Comparison of ENCODE assay signal across 14 cellular contexts in genomic region chr17:7633093-7633492, GRCh38. TPM values are rescaled to one million over a fixed set of nuclear protein-coding genes. Genes with fewer than 3 reads are reported as not detected.
DNase-seq lines count a peak whose midpoint lies in the region; ATAC-seq, FAIRE-seq and TF ChIP-seq lines count a peak whose summit lies in the region.
"Had no signal": no experiment of that assay in that cellular context is flagged by ENCODE, and none has a peak within 500 bp of the region (broad histone marks: within the 10 kb centered on the region; RNA-seq: fewer than 3 reads in every experiment).

No MANE protein-coding gene starts in this region.

- DNase-seq in GM12865 (ENCODE audit: low read depth) (no peak), T-helper 17 cell (no peak), D721Med (ENCODE audit: insufficient read length, low spot score) (no peak), lower leg skin (ENCODE audit: low spot score in 2 of 2) (no peak)
- no peak for DNase-seq in activated effector memory CD4-positive, alpha-beta T cell treated with anti-CD3 and anti-CD28 coated beads, Interleukin-2, amount 50 U/mL, for 16 hours
- DNase-seq: amniotic stem cell, COR-L47, glutamatergic neuron, retina, uterus had no signal

- H3K36me3 ChIP-seq in liver (ENCODE audit: control insufficient read depth in 4 of 4, insufficient read depth in 3 of 4, low read depth in 1 of 4, low read length in 3 of 4) = no peaks in the 10 kb centered on the region
- H3K36me3 ChIP-seq: uterus had no signal

- no peak for ATAC-seq in T-helper 17 cell

- no peaks in the 10 kb centered on the region for H3K36me3 Mint-ChIP-seq in T-helper 17 cell (ENCODE audit: low read depth)

- H3K9me3 ChIP-seq in T-helper 17 cell (ENCODE audit: control insufficient read depth, low read length, poor library complexity, severe bottlenecking) = no peaks in the 10 kb centered on the region
- no peaks in the 10 kb centered on the region for H3K9me3 ChIP-seq in liver (ENCODE audit: control insufficient read depth in 4 of 4, low read length in 3 of 4)
- H3K9me3 ChIP-seq: uterus had no signal

- 43% methylated on average over 2 of the region's 2 CpGs for WGBS in liver
- WGBS in lower leg skin, 2 donors = 91 to 98% methylated on average over 2 of the region's 2 CpGs

- no peak overlapping the region for H3K4me3 Mint-ChIP-seq in T-helper 17 cell

- H3K4me3 ChIP-seq in GM12865 (ENCODE audit: low read depth, low read length) (no peak overlapping the region), liver (ENCODE audit: low read depth in 1 of 3, low read length in 3 of 3) (no peak overlapping the region), lower leg skin (ENCODE audit: low read depth, poor library complexity, severe bottlenecking) (no peak overlapping the region)
- H3K4me3 ChIP-seq: uterus had no signal

- peak overlapping the region; percentile 1 to 57 for H3K27ac ChIP-seq in liver (ENCODE audit: low read depth in 1 of 2, low read length in 2 of 2)
- H3K27ac ChIP-seq: uterus had no signal

- TF ChIP-seq RAD21 in liver (IDR thresholded peaks at IDR 0.05) = peak in 1 of 2 donors; percentile 56

- H3K27ac Mint-ChIP-seq in T-helper 17 cell = peak overlapping the region; percentile 53
- H3K27ac Mint-ChIP-seq: activated T-helper 2 cell treated with anti-CD3 and anti-CD28 coated beads, Interferon-gamma antibody, Interleukin-2, Interleukin-4, amounts not matched to agents 10 μg/mL and 5 μg/mL and 100 μg/mL, durations not matched to agents 14 hours and 24 hours and 36 hours had no signal

- H3K4me1 ChIP-seq in liver (ENCODE audit: control insufficient read depth in 4 of 4, insufficient read depth in 4 of 4, low read length in 3 of 4) = peaks cover 15 to 42% (median 35%) of the 10 kb centered on the region in 4 donors
- H3K4me1 ChIP-seq: uterus had no signal

- peaks cover 5% of the 10 kb centered on the region for H3K4me1 Mint-ChIP-seq in T-helper 17 cell

- no peak for FAIRE-seq in D721Med (lab: Jason Lieb, UNC)
- FAIRE-seq: colon had no signal

- TF ChIP-seq POLR2A in lower leg skin (IDR thresholded peaks at IDR 0.05) = no peak

- no peaks in the 10 kb centered on the region for H3K27me3 ChIP-seq in liver (ENCODE audit: control insufficient read depth in 4 of 4, insufficient read depth in 4 of 4, low read length in 3 of 4)
- H3K27me3 ChIP-seq: uterus had no signal

- TF ChIP-seq CTCF in GM12865 (IDR thresholded peaks at IDR 0.05; ENCODE audit: insufficient read depth, low read depth, low read length, missing control alignments) (peak; percentile 6), liver (IDR thresholded peaks at IDR 0.05; ENCODE audit: low read depth, low read length, missing input control) (peak; percentile 29), D721Med (IDR thresholded peaks at IDR 0.05; ENCODE audit: insufficient read depth, missing control alignments) (no peak), lower leg skin (IDR thresholded peaks at IDR 0.05) (no peak)

- no peak overlapping the region for H3K9ac ChIP-seq in liver (ENCODE audit: low read depth in 1 of 2, low read length in 2 of 2)

- intact Hi-C loops in lower leg skin (cut with DNase I; ENCODE audit: low total_unique reads) = no loop called here

- no peaks in the 10 kb centered on the region for H3K27me3 Mint-ChIP-seq in T-helper 17 cell

TF ChIP-seq in liver, 16 proteins besides CTCF, POLR2A, EP300 and RAD21:
- no peak for TF ChIP-seq JUND (IDR thresholded peaks at IDR 0.05)
- TF ChIP-seq NR2F2 (IDR thresholded peaks at IDR 0.05) = peak; percentile 34
- no peak for TF ChIP-seq ATF3 (IDR thresholded peaks at IDR 0.05)
- TF ChIP-seq HNF4A (conservative IDR thresholded peaks at IDR 0.05) = peak; percentile 81
- TF ChIP-seq RXRA (IDR thresholded peaks at IDR 0.05) = peak; percentile 56 to 68
- no peak for TF ChIP-seq FOXA2 (IDR thresholded peaks at IDR 0.05)
- TF ChIP-seq MAX (IDR thresholded peaks at IDR 0.05) = no peak
- TF ChIP-seq REST (IDR thresholded peaks at IDR 0.05) = no peak
- no peak for TF ChIP-seq ZBTB33 (IDR thresholded peaks at IDR 0.05)
- peak; percentile 25 for TF ChIP-seq YY1 (IDR thresholded peaks at IDR 0.05)
- no peak for TF ChIP-seq GABPA (IDR thresholded peaks at IDR 0.05 in 1 of 2, conservative IDR thresholded peaks at IDR 0.05 in 1 of 2)
- peak; percentile 57 for TF ChIP-seq SP1 (IDR thresholded peaks at IDR 0.05)
- TF ChIP-seq HNF4G (IDR thresholded peaks at IDR 0.05) = peak; percentile 42
- TF ChIP-seq FOXA1 (IDR thresholded peaks at IDR 0.05) = no peak
- no peak for TF ChIP-seq TAF1 (conservative IDR thresholded peaks at IDR 0.05)
- TF ChIP-seq EGR1 (IDR thresholded peaks at IDR 0.05; ENCODE audit: low read depth in 2 of 2) = no peak

RNA-seq across cellular contexts. Expression of gene SHBG, which starts 3.2 kb away (rescaled TPM):
- total RNA-seq in T-helper 17 cell (under 1 TPM in 1 of 2 donors, not detected in 1; 0.40 TPM), liver (10 to 100 TPM in 1 of 2 donors, 1 to 10 TPM in 1; 3.5 to 15.3 TPM), lower leg skin (not detected)
- 10 to 100 TPM; 29.0 to 61.6 TPM for polyA plus RNA-seq in liver
- total RNA-seq: activated T-helper 2 cell treated with anti-CD3 and anti-CD28 coated beads, Interferon-gamma antibody, Interleukin-2, Interleukin-4, amounts not matched to agents 10 μg/mL and 5 μg/mL and 100 μg/mL, durations not matched to agents 14 hours and 24 hours and 36 hours; G401 had no signal

RNA-seq across cellular contexts. Expression of gene SAT2, which starts 5.5 kb away (rescaled TPM):
- total RNA-seq in T-helper 17 cell (10 to 100 TPM; 39.1 to 42.9 TPM), liver (10 to 100 TPM; 25.9 to 53.8 TPM), lower leg skin (10 to 100 TPM; 32.7 to 50.5 (median 43.0) TPM)
- 100 to 1,000 TPM; 158 to 181 TPM for polyA plus RNA-seq in liver

RNA-seq across cellular contexts. Expression of gene ATP1B2, which starts 17.6 kb away (rescaled TPM):
- total RNA-seq in T-helper 17 cell (under 1 TPM in 1 of 2 donors, not detected in 1; 0.15 TPM), liver (1 to 10 TPM in 1 of 2 donors, under 1 TPM in 1; 0.33 to 8.3 TPM), lower leg skin (1 to 10 TPM in 1 of 4 donors, under 1 TPM in 2, not detected in 1; 0.42 to 3.0 (median 0.46) TPM)
- 1 to 10 TPM in 1 of 2 donors, under 1 TPM in 1; 0.53 to 3.4 TPM for polyA plus RNA-seq in liver
- total RNA-seq: G401 had no signal

RNA-seq across cellular contexts. Expression of gene FXR2, which starts 18.4 kb away (rescaled TPM):
- total RNA-seq in T-helper 17 cell (10 to 100 TPM; 22.3 to 23.4 TPM), liver (10 to 100 TPM; 12.4 to 18.3 TPM), lower leg skin (10 to 100 TPM; 32.1 to 35.7 (median 33.9) TPM)
- 10 to 100 TPM in 1 of 2 donors, 1 to 10 TPM in 1; 6.8 to 17.2 TPM for polyA plus RNA-seq in liver

RNA-seq across cellular contexts. Expression of gene SOX15, which starts 43.2 kb away (rescaled TPM):
- total RNA-seq in T-helper 17 cell (not detected), liver (under 1 TPM in 1 of 2 donors, not detected in 1; 0.17 TPM), lower leg skin (100 to 1,000 TPM in 1 of 4 donors, 10 to 100 TPM in 3; 61.9 to 106 (median 77.8) TPM)
- under 1 TPM; 0.06 to 0.33 TPM for polyA plus RNA-seq in liver

Comparison
In these comparisons a context has a peak if more than half of its experiments do, and no peak if none do; other contexts are left out.
1. CTCF ChIP-seq: peak in GM12865 (single experiment) and liver (single experiment); none in D721Med (single experiment) and lower leg skin (0 of 3).